2 cellular contexts compared by ENCODE assay signal in the genomic region with DNA sequence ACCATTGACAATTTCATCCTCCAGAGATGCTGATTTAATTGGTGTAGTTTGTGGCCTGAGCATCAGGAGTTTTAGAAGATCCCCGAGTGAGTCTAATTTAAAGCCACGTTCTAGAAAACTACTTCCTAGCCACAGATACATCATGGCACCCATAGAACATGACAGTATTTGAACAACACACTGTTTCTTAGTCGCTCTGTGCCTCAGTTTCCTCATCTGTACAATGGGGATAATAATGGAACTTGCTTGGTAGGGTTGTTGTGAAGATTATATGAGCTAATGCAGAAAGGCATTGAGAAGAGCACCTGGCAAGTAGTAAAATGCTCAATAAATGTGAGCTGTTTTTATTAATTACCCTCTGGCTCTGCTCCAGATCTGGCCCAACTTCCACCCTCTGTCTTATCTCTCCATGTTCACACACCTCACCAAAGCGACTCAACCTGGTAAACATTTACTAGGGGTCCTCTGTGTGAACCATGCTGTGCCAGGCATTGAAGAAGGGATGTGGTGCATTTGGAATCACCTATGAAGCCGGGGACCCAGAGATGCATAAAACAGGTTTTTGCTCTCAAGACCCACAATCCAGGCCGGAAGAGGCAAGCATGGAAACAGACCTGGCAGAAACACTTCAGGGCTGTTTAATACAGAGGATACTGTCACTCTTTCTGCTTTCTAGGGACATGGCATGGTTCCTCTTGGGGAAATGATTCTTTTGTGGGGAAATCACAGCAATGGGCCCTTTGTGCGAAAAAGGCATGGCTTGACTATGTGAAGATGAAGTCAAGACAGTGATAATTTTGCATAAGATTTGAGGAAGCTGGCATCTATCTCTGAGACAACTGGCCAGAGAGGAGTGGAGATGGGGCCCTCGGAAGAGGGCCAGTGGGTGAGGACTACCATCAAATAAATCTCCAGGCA.
TF ChIP-seq lines count a peak whose summit lies in the region.

No MANE protein-coding gene starts in this region.

TF ChIP-seq in A549, 52 proteins besides CTCF, POLR2A, EP300 and RAD21:
- TF ChIP-seq HOXA7 (CRISPR knock-in tag; IDR thresholded peaks at IDR 0.05) (no peak), PHF8 (IDR thresholded peaks at IDR 0.05; ENCODE audit: borderline replicate concordance, low read depth) (no peak), RNF2 (IDR thresholded peaks at IDR 0.05; ENCODE audit: borderline replicate concordance, low read depth) (no peak), ZSCAN20 (CRISPR knock-in tag; IDR thresholded peaks at IDR 0.05) (no peak), RARB (CRISPR knock-in tag; IDR thresholded peaks at IDR 0.05) (no peak), MAFK (IDR thresholded peaks at IDR 0.05; ENCODE audit: partially characterized antibody) (no peak), FOSB (CRISPR knock-in tag; IDR thresholded peaks at IDR 0.05) (no peak), TFCP2L1 (CRISPR knock-in tag; IDR thresholded peaks at IDR 0.05) (no peak), MAZ (IDR thresholded peaks at IDR 0.05; ENCODE audit: borderline replicate concordance, low read depth, low read length) (no peak), NFE2L2 (conservative IDR thresholded peaks at IDR 0.05; ENCODE audit: low read length) (no peak), FOSL2 (IDR thresholded peaks at IDR 0.05) (no peak), FOSL2 (CRISPR knock-in tag; IDR thresholded peaks at IDR 0.05) (no peak), NR3C1 (IDR thresholded peaks at IDR 0.05) (no peak), FOXS1 (CRISPR knock-in tag; IDR thresholded peaks at IDR 0.05) (no peak), BHLHE40 (IDR thresholded peaks at IDR 0.05; ENCODE audit: low read depth, low read length) (no peak)
- TF ChIP-seq, protein P1, sequence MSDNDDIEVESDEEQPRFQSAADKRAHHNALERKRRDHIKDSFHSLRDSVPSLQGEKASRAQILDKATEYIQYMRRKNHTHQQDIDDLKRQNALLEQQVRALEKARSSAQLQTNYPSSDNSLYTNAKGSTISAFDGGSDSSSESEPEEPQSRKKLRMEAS (IDR thresholded peaks at IDR 0.05), result no peak
- TF ChIP-seq, protein P2, sequence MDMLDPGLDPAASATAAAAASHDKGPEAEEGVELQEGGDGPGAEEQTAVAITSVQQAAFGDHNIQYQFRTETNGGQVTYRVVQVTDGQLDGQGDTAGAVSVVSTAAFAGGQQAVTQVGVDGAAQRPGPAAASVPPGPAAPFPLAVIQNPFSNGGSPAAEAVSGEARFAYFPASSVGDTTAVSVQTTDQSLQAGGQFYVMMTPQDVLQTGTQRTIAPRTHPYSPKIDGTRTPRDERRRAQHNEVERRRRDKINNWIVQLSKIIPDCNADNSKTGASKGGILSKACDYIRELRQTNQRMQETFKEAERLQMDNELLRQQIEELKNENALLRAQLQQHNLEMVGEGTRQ (IDR thresholded peaks at IDR 0.05), result no peak
- TF ChIP-seq, protein P3, sequence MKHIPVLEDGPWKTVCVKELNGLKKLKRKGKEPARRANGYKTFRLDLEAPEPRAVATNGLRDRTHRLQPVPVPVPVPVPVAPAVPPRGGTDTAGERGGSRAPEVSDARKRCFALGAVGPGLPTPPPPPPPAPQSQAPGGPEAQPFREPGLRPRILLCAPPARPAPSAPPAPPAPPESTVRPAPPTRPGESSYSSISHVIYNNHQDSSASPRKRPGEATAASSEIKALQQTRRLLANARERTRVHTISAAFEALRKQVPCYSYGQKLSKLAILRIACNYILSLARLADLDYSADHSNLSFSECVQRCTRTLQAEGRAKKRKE (CRISPR knock-in tag; IDR thresholded peaks at IDR 0.05; ENCODE audit: low read depth), result no peak

TF ChIP-seq in H1, 55 proteins besides CTCF, POLR2A, EP300 and RAD21:
- TF ChIP-seq CHD1 (IDR thresholded peaks at IDR 0.05; ENCODE audit: low read depth, low read length), result no peak
- no peak for TF ChIP-seq HDAC6 (IDR thresholded peaks at IDR 0.05; ENCODE audit: low read depth, low read length)
- no peak for TF ChIP-seq TAF1 (IDR thresholded peaks at IDR 0.05; ENCODE audit: low read depth, low read length)
- no peak for TF ChIP-seq SP4 (IDR thresholded peaks at IDR 0.05; ENCODE audit: low read length)
- TF ChIP-seq SUZ12 (IDR thresholded peaks at IDR 0.05; ENCODE audit: low read length), result no peak
- TF ChIP-seq SAP30 (IDR thresholded peaks at IDR 0.05; ENCODE audit: insufficient read depth, insufficient replicate concordance, low read length), result no peak
- TF ChIP-seq CEBPB (IDR thresholded peaks at IDR 0.05; ENCODE audit: low read depth, low read length), result no peak
- TF ChIP-seq NRF1 (IDR thresholded peaks at IDR 0.05; ENCODE audit: low read depth, low read length), result no peak
- TF ChIP-seq, protein P2 (IDR thresholded peaks at IDR 0.05; ENCODE audit: low read length), result no peak
